In genomic region chr11:45211732-45212131, GRCh38 we compare ENCODE assay signal across 1 cellular context.
TF ChIP-seq lines count a peak whose summit lies in the region.

No MANE protein-coding gene starts in this region.

TF ChIP-seq in K562, 482 proteins besides CTCF, POLR2A, EP300 and RAD21 (continued from another document):
- no peak for TF ChIP-seq RBM15 (IDR thresholded peaks at IDR 0.05; ENCODE audit: insufficient read depth, low read length)
- no peak for TF ChIP-seq FOXP4 (CRISPR knock-in tag; IDR thresholded peaks at IDR 0.05; ENCODE audit: borderline replicate concordance)
- TF ChIP-seq CCAR2 (IDR thresholded peaks at IDR 0.05; ENCODE audit: low read depth, low read length), result no peak
